Comparison of ENCODE assay signal across 12 cellular contexts in the genomic region with DNA sequence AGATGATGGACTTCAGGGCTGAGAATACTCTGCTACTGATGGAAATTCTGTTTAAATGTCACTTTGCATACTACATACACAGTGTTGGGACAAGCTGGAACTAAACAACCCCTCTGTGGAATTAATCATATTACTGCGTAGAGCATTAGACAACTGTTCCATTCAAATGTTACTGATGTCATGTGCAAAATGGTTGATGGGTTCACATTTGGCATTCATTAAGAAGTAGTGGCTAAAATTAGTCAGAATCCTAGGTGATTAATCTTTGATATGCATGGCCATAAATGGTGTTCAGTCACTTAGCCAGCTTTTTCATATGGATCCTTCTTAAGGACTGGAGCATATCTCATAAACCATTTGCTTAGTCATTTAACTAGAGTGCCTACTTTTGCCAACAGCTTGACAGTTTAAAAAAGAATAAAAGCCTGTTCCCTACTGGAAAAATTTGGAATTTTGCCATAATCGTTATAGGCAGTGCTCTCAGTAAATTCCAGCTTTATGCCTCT.
A peak's percentile ranks its signal among the peaks of the same experiment; 100 is the strongest.
DNase-seq lines count a peak whose midpoint lies in the region; ATAC-seq, FAIRE-seq and TF ChIP-seq lines count a peak whose summit lies in the region.
"Had no signal": no experiment of that assay in that cellular context is flagged by ENCODE, and none has a peak within 500 bp of the region (broad histone marks: within the 10 kb centered on the region; RNA-seq: fewer than 3 reads in every experiment).

No MANE protein-coding gene starts in this region.

- 29 to 41% (median 34%) methylated on average over 2 of the region's 2 CpGs for WGBS in heart left ventricle, 4 donors
- WGBS in trophoblast cell (ENCODE audit: extremely low coverage, insufficient coverage, insufficient read length): no CpG with 5 or more reads among the region's 2 CpGs

- TF ChIP-seq CTCF in AG04449 (IDR thresholded peaks at IDR 0.05; ENCODE audit: insufficient read depth, low read length, missing control alignments): no peak
- TF ChIP-seq CTCF in heart left ventricle (IDR thresholded peaks at IDR 0.05): no peak

- no peak overlapping the region for H3K4me3 ChIP-seq in AG04449 (ENCODE audit: low read depth, low read length)
- H3K4me3 ChIP-seq in SK-N-MC: peak overlapping the region; percentile 50
- no peak overlapping the region for H3K4me3 ChIP-seq in heart left ventricle
- no peak overlapping the region for H3K4me3 ChIP-seq in trophoblast cell (ENCODE audit: low read depth, low read length)
- H3K4me3 ChIP-seq: BLaER1 treated with 17β-estradiol and CSF1 and Interleukin-3, amounts not matched to agents 10 nM and 100 nM; breast epithelium had no signal

- no peak overlapping the region for H3K4me2 ChIP-seq in trophoblast cell (ENCODE audit: low read length)
- H3K4me2 ChIP-seq: BLaER1 treated with 17β-estradiol and CSF1 and Interleukin-3, amounts not matched to agents 10 nM and 100 nM had no signal

- no peaks in the 10 kb centered on the region for H3K27me3 ChIP-seq in heart left ventricle
- no peaks in the 10 kb centered on the region for H3K27me3 ChIP-seq in trophoblast cell (ENCODE audit: insufficient read depth, low read length)
- H3K27me3 ChIP-seq: BLaER1 treated with 17β-estradiol and CSF1 and Interleukin-3, amounts not matched to agents 10 nM and 100 nM; breast epithelium had no signal

- FAIRE-seq in frontal cortex (lab: Jason Lieb, UNC): no peak
- FAIRE-seq: GM12891 had no signal

- no peak overlapping the region for H3K4ac ChIP-seq in trophoblast cell (ENCODE audit: low read depth, low read length)

- CTCF ChIA-PET in AG04449 (lab: Yijun Ruan, JAX): interaction anchor here (1.1 to 1.2 kb wide), 3 partner anchors 9 to 106 kb away, joined by 3 read pairs; a partner anchor contains a TSS

- H3K14ac ChIP-seq in trophoblast cell (ENCODE audit: low read length): no peak overlapping the region

- no peak overlapping the region for H3K9ac ChIP-seq in SK-N-MC (ENCODE audit: insufficient read length)
- no peak overlapping the region for H3K9ac ChIP-seq in trophoblast cell (ENCODE audit: low read length)
- H3K9ac ChIP-seq: BLaER1 treated with 17β-estradiol and CSF1 and Interleukin-3, amounts not matched to agents 10 nM and 100 nM had no signal

- H3K4me1 ChIP-seq in heart left ventricle: peaks cover 0 to 34% (median 1%) of the 10 kb centered on the region in 12 donors
- H3K4me1 ChIP-seq in trophoblast cell (ENCODE audit: control insufficient read depth in 1 of 2, insufficient read depth in 2 of 2, low read length in 2 of 2): peaks cover 3 to 5% of the 10 kb centered on the region in 2 experiments
- H3K4me1 ChIP-seq: BLaER1 treated with 17β-estradiol and CSF1 and Interleukin-3, amounts not matched to agents 10 nM and 100 nM; breast epithelium had no signal

- no peak overlapping the region for H4K12ac ChIP-seq in trophoblast cell (ENCODE audit: low read depth, low read length)

- no peak overlapping the region for H2BK12ac ChIP-seq in trophoblast cell (ENCODE audit: low read length)

- H4K91ac ChIP-seq in trophoblast cell (ENCODE audit: low read depth, low read length): no peak overlapping the region

- H2BK120ac ChIP-seq in trophoblast cell (ENCODE audit: insufficient read depth, low read length, poor library complexity): no peak overlapping the region

- H2AK5ac ChIP-seq in trophoblast cell (ENCODE audit: low read length): no peak overlapping the region

- DNase-seq in AG04449 (ENCODE audit: low read depth, low spot score) (peak; percentile 79), HS-5 (ENCODE audit: low read depth) (peak; percentile 65), SK-N-MC (ENCODE audit: low read depth, low spot score) (no peak), heart left ventricle (no peak), frontal cortex (ENCODE audit: low spot score in 2 of 2) (no peak), cerebellar nuclear complex (lab: John Stamatoyannopoulos, UW) (no peak), trophoblast cell (no peak), left lobe of liver (ENCODE audit: low spot score) (no peak)
- DNase-seq: activated CD8-positive, alpha-beta memory T cell treated with anti-CD3 and anti-CD28 coated beads, Interleukin-2, amount 10 ng/mL, durations not matched to agents 7 days and 5 days had no signal

- H3K36me3 ChIP-seq in SK-N-MC (ENCODE audit: insufficient read depth, low read length): no peaks in the 10 kb centered on the region
- H3K36me3 ChIP-seq in heart left ventricle: no peaks in the 10 kb centered on the region
- no peaks in the 10 kb centered on the region for H3K36me3 ChIP-seq in trophoblast cell (ENCODE audit: control insufficient read depth in 1 of 2, insufficient read depth in 2 of 2, low read length in 2 of 2)
- H3K36me3 ChIP-seq: BLaER1 treated with 17β-estradiol and CSF1 and Interleukin-3, amounts not matched to agents 10 nM and 100 nM; breast epithelium had no signal

- H3K9me3 ChIP-seq in SK-N-MC (ENCODE audit: low read depth, low read length) (no peaks in the 10 kb centered on the region), heart left ventricle (no peaks in the 10 kb centered on the region), trophoblast cell (ENCODE audit: insufficient read depth, low read depth, low read length) (no peaks in the 10 kb centered on the region)
- H3K9me3 ChIP-seq: breast epithelium had no signal

- no peak overlapping the region for H2AFZ ChIP-seq in trophoblast cell (ENCODE audit: insufficient read depth, low read length, poor library complexity)

- H3K23ac ChIP-seq in trophoblast cell (ENCODE audit: low read length): no peak overlapping the region

- H3K27ac ChIP-seq in SK-N-MC (peak overlapping the region; percentile 83), heart left ventricle (peak overlapping the region in 11 of 12 donors; percentile 5 to 73 (median 51)), trophoblast cell (ENCODE audit: low read depth, low read length) (no peak overlapping the region)
- H3K27ac ChIP-seq: BLaER1 treated with 17β-estradiol and CSF1 and Interleukin-3, amounts not matched to agents 10 nM and 100 nM; breast epithelium had no signal

- POLR2A ChIA-PET in AG04449 (lab: Yijun Ruan, JAX): interaction anchor here (0.9 to 1.7 kb wide), 2 partner anchors 19 to 26 kb away, joined by 4 to 6 read pairs; no protein-coding TSS in a partner anchor

- no peak for TF ChIP-seq POLR2A in heart left ventricle (IDR thresholded peaks at IDR 0.05)

- no peak overlapping the region for H3K18ac ChIP-seq in trophoblast cell (ENCODE audit: low read length)

- intact Hi-C loops in heart left ventricle (cut with DNase I): no loop called here

- ATAC-seq in heart left ventricle (peak in 3 of 4 donors; percentile 43 to 68 (median 61)), left lobe of liver (no peak)
- ATAC-seq: activated CD8-positive, alpha-beta memory T cell treated with anti-CD3 and anti-CD28 coated beads, Interleukin-2, amount 10 ng/mL, durations not matched to agents 7 days and 5 days had no signal

- no peak overlapping the region for H4K8ac ChIP-seq in trophoblast cell (ENCODE audit: low read depth, low read length)

- no peak overlapping the region for H2BK5ac ChIP-seq in trophoblast cell (ENCODE audit: low read depth, low read length, poor library complexity)

- H3K79me2 ChIP-seq in trophoblast cell (ENCODE audit: control insufficient read depth, insufficient read depth, low read length, poor library complexity): no peaks in the 10 kb centered on the region

- H3K79me1 ChIP-seq in trophoblast cell (ENCODE audit: low read length): no peaks in the 10 kb centered on the region

Comparison
In these comparisons a context has a peak if more than half of its experiments do, and no peak if none do; other contexts are left out.
1. DNase-seq: peak in AG04449 (single experiment) and HS-5 (single experiment); none in SK-N-MC (single experiment), heart left ventricle (0 of 5), frontal cortex (0 of 2), cerebellar nuclear complex (0 of 2), trophoblast cell (0 of 2) and left lobe of liver (single experiment).